Comparison of ENCODE assay signal across 17 cellular contexts in the genomic region with DNA sequence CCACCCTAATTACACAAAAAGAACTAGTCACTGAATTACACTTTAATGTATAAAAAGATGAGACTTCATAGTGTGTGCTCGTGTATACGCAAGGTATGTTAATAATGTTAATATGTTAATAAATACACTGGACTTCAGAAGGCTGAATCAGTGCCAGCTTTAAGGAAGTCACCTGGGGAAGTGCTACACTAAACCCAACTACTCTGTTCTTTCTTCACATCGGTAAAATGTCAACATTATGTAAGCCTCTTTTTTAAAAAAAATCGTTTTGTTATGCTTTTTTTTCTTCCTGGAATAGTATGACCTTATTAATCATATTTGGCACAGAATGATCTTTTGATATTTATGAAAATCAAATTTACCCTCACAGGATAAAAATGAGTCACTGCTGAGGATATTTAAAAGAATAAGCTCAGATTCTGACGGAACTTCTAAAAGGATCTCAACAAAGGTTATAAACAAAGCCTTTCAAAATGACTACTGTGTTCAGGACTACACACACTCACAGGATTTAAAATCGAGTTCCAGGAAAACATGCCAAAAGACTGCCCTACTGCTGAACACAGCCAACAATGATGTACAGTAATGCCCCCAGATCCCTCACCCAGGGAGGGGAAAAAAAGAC.
A peak's percentile ranks its signal among the peaks of the same experiment; 100 is the strongest.
DNase-seq lines count a peak whose midpoint lies in the region; ATAC-seq and TF ChIP-seq lines count a peak whose summit lies in the region.
"Had no signal": no experiment of that assay in that cellular context is flagged by ENCODE, and none has a peak within 500 bp of the region (broad histone marks: within the 10 kb centered on the region; RNA-seq: fewer than 3 reads in every experiment).

No MANE protein-coding gene starts in this region.

- no peak overlapping the region for H3K27ac Mint-ChIP-seq in T-helper 17 cell
- H3K27ac Mint-ChIP-seq: activated CD4-positive, alpha-beta T cell treated with anti-CD3 and anti-CD28 coated beads, Interleukin-2, amount 10 ng/mL, durations not matched to agents 7 days and 5 days had no signal

- H3K79me2 ChIP-seq in fibroblast of lung (ENCODE audit: control insufficient read depth, insufficient read depth, low read length): no peaks in the 10 kb centered on the region

- TF ChIP-seq CTCF in fibroblast of lung (conservative IDR thresholded peaks at IDR 0.05 in 1 of 2, IDR thresholded peaks at IDR 0.05 in 1 of 2; ENCODE audit: low read depth in 1 of 2, low read length in 2 of 2) (no peak), retinal pigment epithelial cell (conservative IDR thresholded peaks at IDR 0.05; ENCODE audit: low read depth, low read length) (no peak)

- H3K9ac ChIP-seq in fibroblast of lung (ENCODE audit: insufficient read depth, low read length): no peak overlapping the region

- H3K36me3 ChIP-seq in fibroblast of lung (ENCODE audit: control insufficient read depth, insufficient read depth, low read length): no peaks in the 10 kb centered on the region
- H3K36me3 ChIP-seq: right atrium auricular region had no signal

- H3K9me3 ChIP-seq in fibroblast of lung (ENCODE audit: control insufficient read depth, insufficient read depth, low read depth, low read length): no peaks in the 10 kb centered on the region
- H3K9me3 ChIP-seq in T-helper 17 cell (ENCODE audit: control insufficient read depth, low read length, poor library complexity, severe bottlenecking): no peaks in the 10 kb centered on the region
- H3K9me3 ChIP-seq: right atrium auricular region, testis had no signal

- H2AFZ ChIP-seq in fibroblast of lung (ENCODE audit: low read length): no peak overlapping the region

- peaks cover 3% of the 10 kb centered on the region for H3K4me1 Mint-ChIP-seq in T-helper 17 cell

- ATAC-seq in SK-N-SH treated with all-trans-retinoic acid at 6 μM for 48 hours: peak; percentile 79
- no peak for ATAC-seq in T-helper 17 cell
- ATAC-seq in HG03196 (IDR thresholded peaks at IDR 0.05; ENCODE audit: unreplicated experiment): no peak

- no peak overlapping the region for H3K4me3 ChIP-seq in fibroblast of lung (replicated peaks in 1 of 4; ENCODE audit: control extremely low read depth in 1 of 4, insufficient read depth in 1 of 4, low read depth in 3 of 4, low read length in 4 of 4)
- H3K4me3 ChIP-seq in retinal pigment epithelial cell (ENCODE audit: low read length): no peak overlapping the region
- H3K4me3 ChIP-seq: dorsolateral prefrontal cortex, right atrium auricular region, testis had no signal

- no peaks in the 10 kb centered on the region for H3K27me3 Mint-ChIP-seq in T-helper 17 cell
- H3K27me3 Mint-ChIP-seq: activated CD4-positive, alpha-beta T cell treated with anti-CD3 and anti-CD28 coated beads, Interleukin-2, amount 10 ng/mL, durations not matched to agents 7 days and 5 days had no signal

- peak overlapping the region; percentile 13 for H3K4me2 ChIP-seq in fibroblast of lung (ENCODE audit: extremely low read depth, insufficient read depth, low read length)

- H3K4me1 ChIP-seq in fibroblast of lung (ENCODE audit: control insufficient read depth, extremely low read depth, insufficient read depth, low read length): peaks cover 3% of the 10 kb centered on the region
- H3K4me1 ChIP-seq: right atrium auricular region, testis had no signal

- H3K36me3 Mint-ChIP-seq in T-helper 17 cell (ENCODE audit: low read depth): peaks cover 6% of the 10 kb centered on the region

- H4K20me1 ChIP-seq in fibroblast of lung (ENCODE audit: control insufficient read depth, extremely low read depth, insufficient read depth, low read length): no peaks in the 10 kb centered on the region

- peak; percentile 23 for DNase-seq in HT-29 (ENCODE audit: low spot score)
- peak; percentile 24 to 48 for DNase-seq in fibroblast of lung (ENCODE audit: low read depth in 2 of 2)
- peak; percentile 64 for DNase-seq in retinal pigment epithelial cell (ENCODE audit: low read depth)
- no peak for DNase-seq in KG1 (lab: John Stamatoyannopoulos, UW)
- DNase-seq in T-helper 17 cell: no peak
- DNase-seq: activated CD4-positive, alpha-beta T cell treated with anti-CD3 and anti-CD28 coated beads, Interleukin-2, amount 10 ng/mL, durations not matched to agents 7 days and 5 days; C1 segment of cervical spinal cord; dorsolateral prefrontal cortex; Karpas-422; NCI-H1436; NCI-H446 treated with DMSO at 0.1 percent for 48 hours; stimulated activated CD4-positive, alpha-beta T cell treated with anti-CD3 and anti-CD28 coated beads, Interleukin-1b, Interleukin-23, amount 100 ng/mL, for 48 hours; T-helper 9 cell; testis had no signal

- peak overlapping the region; percentile 9 for H3K27ac ChIP-seq in fibroblast of lung (ENCODE audit: insufficient read depth, low read length)
- H3K27ac ChIP-seq: right atrium auricular region, testis had no signal

- H3K4me3 Mint-ChIP-seq in T-helper 17 cell: no peak overlapping the region
- H3K4me3 Mint-ChIP-seq: activated CD4-positive, alpha-beta T cell treated with anti-CD3 and anti-CD28 coated beads, Interleukin-2, amount 10 ng/mL, durations not matched to agents 7 days and 5 days had no signal

- no peaks in the 10 kb centered on the region for H3K27me3 ChIP-seq in fibroblast of lung (ENCODE audit: control insufficient read depth, insufficient read depth, low read length)
- H3K27me3 ChIP-seq: dorsolateral prefrontal cortex, right atrium auricular region, testis had no signal

TF ChIP-seq in SK-N-SH treated with all-trans-retinoic acid at 6 μM for 48 hours, 23 proteins besides CTCF, POLR2A, EP300 and RAD21:
- TF ChIP-seq ISL1 (CRISPR knock-in tag; IDR thresholded peaks at IDR 0.05) (peak; percentile 61), TCF4 (CRISPR knock-in tag; IDR thresholded peaks at IDR 0.05; ENCODE audit: borderline replicate concordance) (no peak)

Comparison
In these comparisons a context has a peak if more than half of its experiments do, and no peak if none do; other contexts are left out.
1. DNase-seq: peak in HT-29 (single experiment), fibroblast of lung (2 of 2) and retinal pigment epithelial cell (single experiment); none in KG1 (single experiment) and T-helper 17 cell (0 of 3).